13 cellular contexts compared by ENCODE assay signal in the genomic region with DNA sequence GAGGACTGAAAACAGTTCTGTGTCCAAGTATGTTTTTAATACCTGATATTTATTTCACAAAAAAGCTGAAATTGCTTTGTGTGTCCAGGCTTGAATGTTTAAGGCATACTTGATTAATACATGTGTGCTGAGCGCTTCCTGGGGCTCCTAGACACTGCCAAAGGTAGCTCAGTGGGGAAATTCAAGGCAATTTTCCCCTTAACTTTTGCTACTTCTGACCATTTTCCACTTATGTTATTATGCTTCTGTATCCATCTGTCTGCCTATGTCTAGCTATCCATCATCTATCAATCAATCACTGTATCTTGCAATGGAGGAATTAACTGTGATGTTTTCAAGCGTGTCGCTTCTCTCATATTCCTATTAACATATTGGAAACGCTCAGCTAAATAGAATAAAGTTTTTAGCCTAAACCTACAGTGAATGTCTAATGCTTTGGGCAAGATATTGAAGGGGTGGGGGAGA. TPM values are rescaled to one million over a fixed set of nuclear protein-coding genes. Genes with fewer than 3 reads are reported as not detected.
DNase-seq lines count a peak whose midpoint lies in the region; ATAC-seq and TF ChIP-seq lines count a peak whose summit lies in the region.
"Had no signal": no experiment of that assay in that cellular context is flagged by ENCODE, and none has a peak within 500 bp of the region (broad histone marks: within the 10 kb centered on the region; RNA-seq: fewer than 3 reads in every experiment).

No MANE protein-coding gene starts in this region.

- no peak for TF ChIP-seq CTCF in coronary artery (IDR thresholded peaks at IDR 0.05)
- TF ChIP-seq CTCF in nephron progenitor cell (IDR thresholded peaks at IDR 0.05) = no peak
- no peak for TF ChIP-seq CTCF in tibial nerve (IDR thresholded peaks at IDR 0.05)

- DNase-seq in OCI-M1 (lab: John Stamatoyannopoulos, UW) (peak; percentile 1), coronary artery (ENCODE audit: low spot score) (no peak), nephron progenitor cell (no peak), tibial nerve (ENCODE audit: low spot score in 2 of 2) (no peak), COR-L47 (lab: John Stamatoyannopoulos, UW) (no peak)
- DNase-seq: activated CD4-positive, alpha-beta T cell treated with anti-CD3 and anti-CD28 coated beads, Interleukin-2, amount 50 U/mL, for 1 hour; activated effector memory CD4-positive, alpha-beta T cell treated with anti-CD3 and anti-CD28 coated beads, Interleukin-2, amount 50 U/mL, for 16 hours; NCI-H1417 treated with DMSO at 0.1 percent for 48 hours; NCI-H526; stimulated activated CD4-positive, alpha-beta T cell treated with anti-CD3 and anti-CD28 coated beads, Interleukin-4, amount 100 ng/mL, for 4 hours; stimulated activated naive CD4-positive, alpha-beta T cell had no signal

- H3K27me3 ChIP-seq in tibial nerve = no peaks in the 10 kb centered on the region

- H3K27ac Mint-ChIP-seq in nephron progenitor cell = peak overlapping the region; percentile 13

- H3K36me3 ChIP-seq in tibial nerve = no peaks in the 10 kb centered on the region

- H3K4me3 ChIP-seq in coronary artery (peak overlapping the region; percentile 51), tibial nerve (peak overlapping the region in 1 of 4 donors; percentile 1)

- 88 to 93% methylated on average over 4 of the region's 4 CpGs for WGBS in tibial nerve, 2 donors

- ATAC-seq in GM19397 (IDR thresholded peaks at IDR 0.05; ENCODE audit: unreplicated experiment) (no peak), GM19351 (IDR thresholded peaks at IDR 0.05; ENCODE audit: unreplicated experiment) (no peak)

- H3K27me3 Mint-ChIP-seq in nephron progenitor cell (ENCODE audit: low read depth, poor library complexity) = peaks cover 2% of the 10 kb centered on the region

- no peak for TF ChIP-seq EP300 in tibial nerve (IDR thresholded peaks at IDR 0.05)

- TF ChIP-seq POLR2A in tibial nerve (IDR thresholded peaks at IDR 0.05) = no peak

- H3K9me3 Mint-ChIP-seq in nephron progenitor cell = no peaks in the 10 kb centered on the region

- peak overlapping the region in 1 of 2 donors; percentile 79 for H3K27ac ChIP-seq in coronary artery
- peak overlapping the region in 3 of 4 donors; percentile 5 to 74 (median 55) for H3K27ac ChIP-seq in tibial nerve

- peaks cover 60% of the 10 kb centered on the region for H3K4me1 Mint-ChIP-seq in nephron progenitor cell

- H3K9me3 ChIP-seq in tibial nerve = no peaks in the 10 kb centered on the region

- peaks cover 0 to 41% (median 13%) of the 10 kb centered on the region in 4 donors for H3K4me1 ChIP-seq in tibial nerve

- no peaks in the 10 kb centered on the region for H3K36me3 Mint-ChIP-seq in nephron progenitor cell (ENCODE audit: low read depth)

- H3K4me3 Mint-ChIP-seq in nephron progenitor cell = peak overlapping the region; percentile 11

RNA-seq across cellular contexts. Expression of gene KLF6, which starts 34.6 kb away (rescaled TPM):
- 100 to 1,000 TPM; 156 to 226 (median 189) TPM for total RNA-seq in tibial nerve
